In genomic region chr14:38737657-38738056, GRCh38 we compare ENCODE assay signal across 15 cellular contexts.
"Had no signal": no experiment of that assay in that cellular context is flagged by ENCODE, and none has a peak within 500 bp of the region (broad histone marks: within the 10 kb centered on the region; RNA-seq: fewer than 3 reads in every experiment).

No MANE protein-coding gene starts in this region.

- H3K36me3 ChIP-seq: right lobe of liver, upper lobe of left lung had no signal

- H3K27me3 Mint-ChIP-seq: stimulated activated naive B cell treated with anti-CD40 and anti-IgM and Interleukin-4, amounts not matched to agents 10 μg/mL and 1 μg/mL and 100 μg/mL, for 72 hours had no signal

- H3K9me3 Mint-ChIP-seq: activated T-helper 2 cell treated with anti-CD3 and anti-CD28 coated beads, Interferon-gamma antibody, Interleukin-2, Interleukin-4, amounts not matched to agents 10 μg/mL and 5 μg/mL and 100 μg/mL, durations not matched to agents 14 hours and 24 hours and 36 hours had no signal

- H3K4me3 Mint-ChIP-seq: immature natural killer cell; stimulated activated naive B cell treated with anti-CD40 and anti-IgM and Interleukin-4, amounts not matched to agents 10 μg/mL and 1 μg/mL and 100 μg/mL, for 72 hours had no signal

- DNase-seq: activated CD4-positive, alpha-beta T cell treated with anti-CD3 and anti-CD28 coated beads, Interleukin-2, amount 50 U/mL, for 1 hour; activated naive CD4-positive, alpha-beta T cell treated with anti-CD3 and anti-CD28 coated beads, Interleukin-2, amount 50 U/mL, for 16 hours; activated T-cell treated with anti-CD3 and anti-CD28 coated beads for 4 hours; body of pancreas; dermis blood vessel endothelial cell; glutamatergic neuron; immature natural killer cell; left colon; stimulated activated CD4-positive, alpha-beta T cell treated with anti-CD3 and anti-CD28 coated beads, Interleukin-1b, Interleukin-23, amount 100 ng/mL, for 48 hours; stimulated activated naive B cell treated with anti-CD40 and anti-IgM and Interleukin-4, amounts not matched to agents 10 μg/mL and 1 μg/mL and 100 μg/mL, for 72 hours; T-helper 2 cell; upper lobe of left lung had no signal

- H3K4me3 ChIP-seq: body of pancreas, right lobe of liver, upper lobe of left lung had no signal

- H3K27me3 ChIP-seq: body of pancreas, right lobe of liver, upper lobe of left lung had no signal

- ATAC-seq: body of pancreas; esophagus mucosa; left colon; right lobe of liver; stimulated activated naive B cell treated with anti-CD40 and anti-IgM and Interleukin-4, amounts not matched to agents 10 μg/mL and 1 μg/mL and 100 μg/mL, for 72 hours had no signal

- H3K36me3 Mint-ChIP-seq: immature natural killer cell; stimulated activated naive B cell treated with anti-CD40 and anti-IgM and Interleukin-4, amounts not matched to agents 10 μg/mL and 1 μg/mL and 100 μg/mL, for 72 hours had no signal

- H3K27ac ChIP-seq: body of pancreas, right lobe of liver, upper lobe of left lung had no signal

- H3K4me1 ChIP-seq: body of pancreas, right lobe of liver, upper lobe of left lung had no signal

- H3K27ac Mint-ChIP-seq: activated T-helper 2 cell treated with anti-CD3 and anti-CD28 coated beads, Interferon-gamma antibody, Interleukin-2, Interleukin-4, amounts not matched to agents 10 μg/mL and 5 μg/mL and 100 μg/mL, durations not matched to agents 14 hours and 24 hours and 36 hours; immature natural killer cell; stimulated activated naive B cell treated with anti-CD40 and anti-IgM and Interleukin-4, amounts not matched to agents 10 μg/mL and 1 μg/mL and 100 μg/mL, for 72 hours had no signal

- H3K9me3 ChIP-seq: body of pancreas, right lobe of liver, upper lobe of left lung had no signal

- H3K4me1 Mint-ChIP-seq: immature natural killer cell; stimulated activated naive B cell treated with anti-CD40 and anti-IgM and Interleukin-4, amounts not matched to agents 10 μg/mL and 1 μg/mL and 100 μg/mL, for 72 hours had no signal
